ENCODE assay signal across 23 cellular contexts in genomic region chr2:70961648-70961994, GRCh38. TPM values are rescaled to one million over a fixed set of nuclear protein-coding genes. Genes with fewer than 3 reads are reported as not detected.
"Had no signal": no experiment of that assay in that cellular context is flagged by ENCODE, and none has a peak within 500 bp of the region (broad histone marks: within the 10 kb centered on the region; RNA-seq: fewer than 3 reads in every experiment).

No MANE protein-coding gene starts in this region.

- H3K36me3 ChIP-seq: brain microvascular endothelial cell, cardiac muscle cell, MG63, Peyer's patch had no signal

- H3K4me3 Mint-ChIP-seq: activated CD4-positive, alpha-beta memory T cell treated with anti-CD3 and anti-CD28 coated beads, Interleukin-2, amount 10 ng/mL, durations not matched to agents 7 days and 5 days; activated naive CD4-positive, alpha-beta T cell treated with anti-CD3 and anti-CD28 coated beads, Interleukin-2, amount 10 ng/mL, durations not matched to agents 7 days and 5 days; activated naive CD8-positive, alpha-beta T cell treated with anti-CD3 and anti-CD28 coated beads for 36 hours; activated T-helper 1 cell treated with anti-CD3 and anti-CD28 coated beads, Interleukin-12 subunit alpha, Interleukin-12 subunit beta, Interleukin-2, Interleukin-4 antibody, amounts not matched to agents 30 ng/mL and 10 ng/mL and 1 ng/mL, durations not matched to agents 14 hours and 24 hours and 36 hours; T-helper 1 cell treated with Interleukin-12 subunit alpha and Interleukin-12 subunit beta and Interleukin-4 antibody, amounts not matched to agents 30 μg/mL and 1 μg/mL, for 36 hours; WTC11 had no signal

- H3K36me3 Mint-ChIP-seq: activated naive CD4-positive, alpha-beta T cell treated with anti-CD3 and anti-CD28 coated beads, Interleukin-2, amount 10 ng/mL, durations not matched to agents 7 days and 5 days; activated naive CD8-positive, alpha-beta T cell treated with anti-CD3 and anti-CD28 coated beads for 36 hours; WTC11 had no signal

- H3K9me3 ChIP-seq: MG63, Peyer's patch had no signal

- DNase-seq: activated CD4-positive, alpha-beta T cell treated with anti-CD3 and anti-CD28 coated beads, Interleukin-2, amount 50 U/mL, for 1 hour; activated naive CD4-positive, alpha-beta T cell treated with anti-CD3 and anti-CD28 coated beads, Interleukin-2, amount 10 ng/mL, durations not matched to agents 7 days and 5 days; activated naive CD8-positive, alpha-beta T cell treated with anti-CD3 and anti-CD28 coated beads for 36 hours; brain microvascular endothelial cell; MG63; MV-4-11; NCI-H1092 treated with DMSO at 0.1 percent for 48 hours; NCI-H1436; NCI-H1694 treated with DMSO at 0.1 percent for 48 hours; NCI-H2029 treated with DMSO at 0.1 percent for 48 hours; NCI-H345; NCI-H510A; NCI-H69; SHP77 had no signal

- H3K27ac Mint-ChIP-seq: activated CD4-positive, alpha-beta memory T cell treated with anti-CD3 and anti-CD28 coated beads, Interleukin-2, amount 10 ng/mL, durations not matched to agents 7 days and 5 days; activated naive CD4-positive, alpha-beta T cell treated with anti-CD3 and anti-CD28 coated beads, Interleukin-2, amount 10 ng/mL, durations not matched to agents 7 days and 5 days; activated naive CD8-positive, alpha-beta T cell treated with anti-CD3 and anti-CD28 coated beads for 36 hours; activated T-helper 1 cell treated with anti-CD3 and anti-CD28 coated beads, Interleukin-12 subunit alpha, Interleukin-12 subunit beta, Interleukin-2, Interleukin-4 antibody, amounts not matched to agents 30 ng/mL and 10 ng/mL and 1 ng/mL, durations not matched to agents 14 hours and 24 hours and 36 hours; T-helper 1 cell treated with Interleukin-12 subunit alpha and Interleukin-12 subunit beta and Interleukin-4 antibody, amounts not matched to agents 30 μg/mL and 1 μg/mL, for 36 hours; WTC11 had no signal

- H3K27me3 ChIP-seq: MG63 had no signal

- H3K27ac ChIP-seq: brain microvascular endothelial cell, cardiac muscle cell, Peyer's patch, RWPE1 had no signal

- H3K4me3 ChIP-seq: cardiac muscle cell, MG63, Peyer's patch had no signal

- H3K9me3 Mint-ChIP-seq: activated CD4-positive, alpha-beta memory T cell treated with anti-CD3 and anti-CD28 coated beads, Interleukin-2, amount 10 ng/mL, durations not matched to agents 7 days and 5 days; activated naive CD4-positive, alpha-beta T cell treated with anti-CD3 and anti-CD28 coated beads, Interleukin-2, amount 10 ng/mL, durations not matched to agents 7 days and 5 days; activated naive CD8-positive, alpha-beta T cell treated with anti-CD3 and anti-CD28 coated beads for 36 hours; activated T-helper 1 cell treated with anti-CD3 and anti-CD28 coated beads, Interleukin-12 subunit alpha, Interleukin-12 subunit beta, Interleukin-2, Interleukin-4 antibody, amounts not matched to agents 30 ng/mL and 10 ng/mL and 1 ng/mL, durations not matched to agents 14 hours and 24 hours and 36 hours; T-helper 1 cell treated with Interleukin-12 subunit alpha and Interleukin-12 subunit beta and Interleukin-4 antibody, amounts not matched to agents 30 μg/mL and 1 μg/mL, for 36 hours; WTC11 had no signal

RNA-seq across cellular contexts. Expression of gene ANKRD53, which starts 16.8 kb away (rescaled TPM):
- total RNA-seq: activated CD4-positive, alpha-beta memory T cell treated with anti-CD3 and anti-CD28 coated beads, Interleukin-2, amount 10 ng/mL, durations not matched to agents 7 days and 5 days; activated CD8-positive, alpha-beta memory T cell treated with anti-CD3 and anti-CD28 coated beads for 36 hours; activated T-helper 1 cell treated with anti-CD3 and anti-CD28 coated beads, Interleukin-12 subunit alpha, Interleukin-12 subunit beta, Interleukin-2, Interleukin-4 antibody, amounts not matched to agents 30 ng/mL and 10 ng/mL and 1 ng/mL, durations not matched to agents 14 hours and 24 hours and 36 hours; SK-MEL-5 had no signal

RNA-seq across cellular contexts. Expression of gene ATP6V1B1, which starts 25.9 kb away (rescaled TPM):
- total RNA-seq: activated CD4-positive, alpha-beta memory T cell treated with anti-CD3 and anti-CD28 coated beads, Interleukin-2, amount 10 ng/mL, durations not matched to agents 7 days and 5 days; activated CD8-positive, alpha-beta memory T cell treated with anti-CD3 and anti-CD28 coated beads for 36 hours; activated naive CD8-positive, alpha-beta T cell treated with anti-CD3 and anti-CD28 coated beads for 36 hours; activated T-helper 1 cell treated with anti-CD3 and anti-CD28 coated beads, Interleukin-12 subunit alpha, Interleukin-12 subunit beta, Interleukin-2, Interleukin-4 antibody, amounts not matched to agents 30 ng/mL and 10 ng/mL and 1 ng/mL, durations not matched to agents 14 hours and 24 hours and 36 hours; WTC11 had no signal
- polyA plus RNA-seq: cardiac muscle cell had no signal
